1 cellular context compared by ENCODE assay signal in the genomic region with DNA sequence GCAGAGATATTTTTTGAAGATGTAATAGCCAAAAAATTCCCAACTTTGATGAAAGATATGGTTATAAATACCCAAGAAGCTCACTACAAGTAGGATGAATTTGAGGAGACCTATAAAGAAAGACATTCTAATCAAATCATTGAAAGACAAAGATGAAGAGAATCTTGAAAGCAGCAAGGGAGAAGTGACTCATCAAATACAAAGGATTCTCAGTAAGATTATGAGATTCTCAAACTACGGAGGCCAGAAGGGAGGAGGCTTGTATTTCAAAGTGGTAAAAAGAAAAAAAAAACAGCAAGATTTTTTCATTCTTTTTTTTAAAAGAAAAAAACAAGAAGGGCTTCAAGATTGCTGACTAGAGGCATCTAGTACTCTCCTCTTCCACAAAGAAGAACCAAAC.
TF ChIP-seq lines count a peak whose summit lies in the region.

No MANE protein-coding gene starts in this region.

TF ChIP-seq in SK-N-SH treated with all-trans-retinoic acid at 6 μM for 48 hours, 23 proteins besides CTCF, POLR2A, EP300 and RAD21 (continued from another document):
- TF ChIP-seq PATZ1 (CRISPR knock-in tag; IDR thresholded peaks at IDR 0.05; ENCODE audit: borderline replicate concordance) (no peak), POU6F1 (CRISPR knock-in tag; IDR thresholded peaks at IDR 0.05; ENCODE audit: borderline replicate concordance, low read depth) (no peak), ZNF8 (CRISPR knock-in tag; IDR thresholded peaks at IDR 0.05) (no peak), TOX (CRISPR knock-in tag; IDR thresholded peaks at IDR 0.05; ENCODE audit: borderline replicate concordance) (no peak), ZFP30 (CRISPR knock-in tag; IDR thresholded peaks at IDR 0.05) (no peak), OSR1 (CRISPR knock-in tag; IDR thresholded peaks at IDR 0.05) (no peak), PPARA (CRISPR knock-in tag; IDR thresholded peaks at IDR 0.05; ENCODE audit: borderline replicate concordance) (no peak), SNAI2 (CRISPR knock-in tag; IDR thresholded peaks at IDR 0.05) (no peak), RARB (CRISPR knock-in tag; IDR thresholded peaks at IDR 0.05) (no peak)
- TF ChIP-seq, protein P1, sequence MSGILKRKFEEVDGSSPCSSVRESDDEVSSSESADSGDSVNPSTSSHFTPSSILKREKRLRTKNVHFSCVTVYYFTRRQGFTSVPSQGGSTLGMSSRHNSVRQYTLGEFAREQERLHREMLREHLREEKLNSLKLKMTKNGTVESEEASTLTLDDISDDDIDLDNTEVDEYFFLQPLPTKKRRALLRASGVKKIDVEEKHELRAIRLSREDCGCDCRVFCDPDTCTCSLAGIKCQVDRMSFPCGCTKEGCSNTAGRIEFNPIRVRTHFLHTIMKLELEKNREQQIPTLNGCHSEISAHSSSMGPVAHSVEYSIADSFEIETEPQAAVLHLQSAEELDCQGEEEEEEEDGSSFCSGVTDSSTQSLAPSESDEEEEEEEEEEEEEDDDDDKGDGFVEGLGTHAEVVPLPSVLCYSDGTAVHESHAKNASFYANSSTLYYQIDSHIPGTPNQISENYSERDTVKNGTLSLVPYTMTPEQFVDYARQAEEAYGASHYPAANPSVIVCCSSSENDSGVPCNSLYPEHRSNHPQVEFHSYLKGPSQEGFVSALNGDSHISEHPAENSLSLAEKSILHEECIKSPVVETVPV (CRISPR knock-in tag; IDR thresholded peaks at IDR 0.05), result no peak
